In the genomic region with DNA sequence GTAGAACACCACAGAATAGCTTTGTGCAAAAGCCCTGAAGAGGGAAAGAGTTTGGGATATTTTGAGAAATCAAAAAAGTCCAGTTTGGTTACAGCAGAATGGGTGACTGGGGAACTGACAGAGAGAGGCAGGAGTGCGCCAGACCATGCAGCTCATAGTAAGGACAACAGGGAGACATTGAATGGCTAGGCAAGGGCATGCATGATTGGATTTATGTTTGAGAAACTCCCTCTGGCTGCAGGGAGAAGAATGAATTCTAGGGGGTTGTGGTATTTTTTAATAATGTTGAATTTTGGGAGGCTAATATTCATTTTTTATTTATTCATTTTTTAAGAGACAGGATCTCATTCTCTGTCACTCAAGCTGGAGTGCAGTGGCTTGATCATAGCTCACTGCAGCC, we compare ENCODE assay signal across 16 cellular contexts. TPM values are rescaled to one million over a fixed set of nuclear protein-coding genes. Genes with fewer than 3 reads are reported as not detected.
DNase-seq lines count a peak whose midpoint lies in the region; ATAC-seq and TF ChIP-seq lines count a peak whose summit lies in the region.
"Had no signal": no experiment of that assay in that cellular context is flagged by ENCODE, and none has a peak within 500 bp of the region (broad histone marks: within the 10 kb centered on the region; RNA-seq: fewer than 3 reads in every experiment).

No MANE protein-coding gene starts in this region.

- in situ Hi-C loops in brain microvascular endothelial cell (cut with HindIII; ENCODE audit: low pct_ligation_motif_present, low sequenced_read_pairs), result no loop called here

- H3K27ac Mint-ChIP-seq in naive B cell (peak overlapping the region in 1 of 6 donors; percentile 39), nephron progenitor cell (no peak overlapping the region)
- H3K27ac Mint-ChIP-seq: activated CD4-positive, alpha-beta T cell treated with anti-CD3 and anti-CD28 coated beads, Interleukin-2, amount 10 ng/mL, durations not matched to agents 24 days and 14 days had no signal

- no peaks in the 10 kb centered on the region for H3K27me3 ChIP-seq in brain microvascular endothelial cell (replicated peaks)
- H3K27me3 ChIP-seq: pancreas, transverse colon had no signal

- H3K4me3 Mint-ChIP-seq in naive B cell (no peak overlapping the region), nephron progenitor cell (no peak overlapping the region)
- H3K4me3 Mint-ChIP-seq: activated CD4-positive, alpha-beta T cell treated with anti-CD3 and anti-CD28 coated beads, Interleukin-2, amount 10 ng/mL, durations not matched to agents 24 days and 14 days; immature natural killer cell had no signal

- H3K36me3 ChIP-seq in brain microvascular endothelial cell (replicated peaks), result no peaks in the 10 kb centered on the region
- H3K36me3 ChIP-seq: pancreas, transverse colon had no signal

- CTCF ChIA-PET in GM10248 (lab: Yijun Ruan, JAX), result interaction anchor here (0.9 to 5.7 kb wide), 7 partner anchors 8 to 293 kb away, joined by 3 to 40 read pairs (median 4); no protein-coding TSS in a partner anchor

- no peak overlapping the region for H3K27ac ChIP-seq in brain microvascular endothelial cell
- H3K27ac ChIP-seq: pancreas, transverse colon had no signal

- no peak overlapping the region for H3K4me3 ChIP-seq in brain microvascular endothelial cell (ENCODE audit: low read depth, low read length)
- H3K4me3 ChIP-seq: pancreas, transverse colon had no signal

- no peak for DNase-seq in GM10248 (ENCODE audit: extremely low spot score)
- no peak for DNase-seq in brain microvascular endothelial cell
- no peak for DNase-seq in naive B cell
- no peak for DNase-seq in nephron progenitor cell
- no peak for DNase-seq in T-helper 9 cell
- DNase-seq: activated CD4-positive, alpha-beta T cell treated with anti-CD3 and anti-CD28 coated beads, Interleukin-2, amount 10 ng/mL, durations not matched to agents 24 days and 14 days; HCEC 1CT; immature natural killer cell; NCI-H2107; NK-92 treated with Interleukin-12 subunit alpha and Interleukin-12 subunit beta, amount 100 ng/mL, for 24 hours; pancreas; T1000; transverse colon had no signal

- ATAC-seq in naive B cell (ENCODE audit: low read depth in 2 of 2), result peak; percentile 37
- ATAC-seq in GM21381 (IDR thresholded peaks at IDR 0.05; ENCODE audit: unreplicated experiment), result no peak
- ATAC-seq in GM21717 (IDR thresholded peaks at IDR 0.05; ENCODE audit: unreplicated experiment), result no peak
- ATAC-seq: pancreas had no signal

- H3K36me3 Mint-ChIP-seq in naive B cell (no peaks in the 10 kb centered on the region), nephron progenitor cell (ENCODE audit: low read depth) (no peaks in the 10 kb centered on the region)
- H3K36me3 Mint-ChIP-seq: immature natural killer cell had no signal

- POLR2A ChIA-PET in GM10248 (lab: Yijun Ruan, JAX), result interaction anchor here (0.5 kb wide), 1 partner anchor 77 kb away, joined by 4 read pairs; no protein-coding TSS in a partner anchor

- H3K4me1 Mint-ChIP-seq in naive B cell (peaks cover 0 to 4% (median 4%) of the 10 kb centered on the region in 3 donors), nephron progenitor cell (peaks cover 26% of the 10 kb centered on the region)
- H3K4me1 Mint-ChIP-seq: immature natural killer cell had no signal

- H3K9me3 Mint-ChIP-seq in naive B cell (no peaks in the 10 kb centered on the region), nephron progenitor cell (peaks cover 7% of the 10 kb centered on the region)
- H3K9me3 Mint-ChIP-seq: activated CD4-positive, alpha-beta T cell treated with anti-CD3 and anti-CD28 coated beads, Interleukin-2, amount 10 ng/mL, durations not matched to agents 24 days and 14 days; immature natural killer cell had no signal

- TF ChIP-seq CTCF in GM10248 (IDR thresholded peaks at IDR 0.05; ENCODE audit: control extremely low read depth, extremely low read depth, low read depth, missing control alignments) (peak; percentile 31), LNCAP (IDR thresholded peaks at IDR 0.05) (0 out of 2 replicates have a peak, but pooled peaks have one; percentile 14), brain microvascular endothelial cell (IDR thresholded peaks at IDR 0.05; ENCODE audit: low read depth, low read length, missing control alignments) (peak; percentile 37), nephron progenitor cell (IDR thresholded peaks at IDR 0.05) (no peak)

- H3K27me3 Mint-ChIP-seq in naive B cell (no peaks in the 10 kb centered on the region), nephron progenitor cell (ENCODE audit: low read depth, poor library complexity) (peaks cover 3% of the 10 kb centered on the region)

RNA-seq across cellular contexts. Expression of gene TGM2, which starts 49.9 kb away (rescaled TPM):
- polyA plus RNA-seq in naive B cell (ENCODE audit: low read depth in 6 of 6), result under 1 TPM in 2 of 6 donors, not detected in 4; 0.21 to 0.29 TPM
- polyA plus RNA-seq: immature natural killer cell had no signal

Comparison
In these comparisons a context has a peak if more than half of its experiments do, and no peak if none do; other contexts are left out.
1. ATAC-seq: peak in naive B cell (2 of 2); none in GM21381 (single experiment) and GM21717 (single experiment).